In genomic region chr7:99380823-99381663, GRCh38 we compare ENCODE assay signal across 8 cellular contexts. TPM values are rescaled to one million over a fixed set of nuclear protein-coding genes. Genes with fewer than 3 reads are reported as not detected.
DNase-seq lines count a peak whose midpoint lies in the region; ATAC-seq, FAIRE-seq and TF ChIP-seq lines count a peak whose summit lies in the region.

No MANE protein-coding gene starts in this region.

- DNase-seq in GM19239 (ENCODE audit: insufficient read length, low spot score) (peak; percentile 75), esophagus muscularis mucosa (ENCODE audit: extremely low spot score) (no peak), spleen (peak; percentile 94), RKO (ENCODE audit: low spot score) (no peak), GOT3 (lab: John Stamatoyannopoulos, UW) (no peak), NCI-H2196 treated with DMSO at 0.1 percent for 48 hours (lab: John Stamatoyannopoulos, UW; ENCODE audit: unreplicated experiment) (no peak)
- DNase-seq in activated CD8-positive, alpha-beta T cell treated with anti-CD3 and anti-CD28 coated beads for 36 hours: peak; percentile 97

- H3K9me3 ChIP-seq in esophagus muscularis mucosa (no peaks in the 10 kb centered on the region), spleen (no peaks in the 10 kb centered on the region)

- no peak for FAIRE-seq in GM19239 (lab: Jason Lieb, UNC)

- TF ChIP-seq EP300 in esophagus muscularis mucosa (IDR thresholded peaks at IDR 0.05): no peak

- H3K4me1 ChIP-seq in esophagus muscularis mucosa (peaks cover 42 to 52% (median 46%) of the 10 kb centered on the region in 4 donors), spleen (peaks cover 52 to 100% (median 97%) of the 10 kb centered on the region in 6 donors)

- H3K4me3 ChIP-seq in esophagus muscularis mucosa: peak overlapping the region; percentile 7 to 44 (median 19)
- peak overlapping the region in 7 of 8 donors; percentile 26 to 59 (median 35) for H3K4me3 ChIP-seq in spleen

- peaks cover 61% of the 10 kb centered on the region for H3K4me1 Mint-ChIP-seq in activated CD8-positive, alpha-beta T cell treated with anti-CD3 and anti-CD28 coated beads for 36 hours (ENCODE audit: low read depth)

- 68% methylated on average over 10 of the region's 16 CpGs for WGBS in esophagus muscularis mucosa
- 32 to 49% (median 41%) methylated on average over 13 to 16 of the region's 16 CpGs for WGBS in spleen, 5 donors

- POLR2A ChIA-PET in activated CD8-positive, alpha-beta T cell treated with anti-CD3 and anti-CD28 coated beads for 36 hours (lab: Charles Lee): interaction anchor here (0.5 to 2.8 kb wide), 8 partner anchors 8 to 119 kb away, joined by 3 to 15 read pairs (median 4); partner anchors contain the start of genes BUD31, CPSF4, PDAP1 and PTCD1

- peak overlapping the region; percentile 75 for H3K4me3 Mint-ChIP-seq in activated CD8-positive, alpha-beta T cell treated with anti-CD3 and anti-CD28 coated beads for 36 hours

- intact Hi-C loops in activated CD8-positive, alpha-beta T cell treated with anti-CD3 and anti-CD28 coated beads for 36 hours (cut with micrococcal nuclease): no loop called here
- intact Hi-C loops in esophagus muscularis mucosa (cut with DNase I): no loop called here
- intact Hi-C loops in spleen (cut with DNase I; ENCODE audit: low total_unique reads): no loop called here

- CTCF ChIA-PET in activated CD8-positive, alpha-beta T cell treated with anti-CD3 and anti-CD28 coated beads for 36 hours (lab: Charles Lee): interaction anchor here (0.7 to 1.1 kb wide), 2 partner anchors 12 to 28 kb away, joined by 3 to 4 read pairs; partner anchors contain the start of genes BUD31 and PDAP1

- peak overlapping the region; percentile 93 for H3K27ac Mint-ChIP-seq in activated CD8-positive, alpha-beta T cell treated with anti-CD3 and anti-CD28 coated beads for 36 hours

- H3K36me3 ChIP-seq in esophagus muscularis mucosa (peaks cover 3 to 33% (median 31%) of the 10 kb centered on the region in 4 donors), spleen (peaks cover 0 to 82% (median 26%) of the 10 kb centered on the region in 6 donors)

- peaks cover 53% of the 10 kb centered on the region for H3K36me3 Mint-ChIP-seq in activated CD8-positive, alpha-beta T cell treated with anti-CD3 and anti-CD28 coated beads for 36 hours (ENCODE audit: low read depth)

- no peak for TF ChIP-seq CTCF in activated CD8-positive, alpha-beta T cell treated with anti-CD3 and anti-CD28 coated beads for 36 hours (IDR thresholded peaks at IDR 0.05)
- TF ChIP-seq CTCF in esophagus muscularis mucosa (IDR thresholded peaks at IDR 0.05) (no peak), spleen (IDR thresholded peaks at IDR 0.05 in 8 of 11, conservative IDR thresholded peaks at IDR 0.05 in 3 of 11) (peak in 1 of 11 experiments; percentile 14)

- H3K27me3 ChIP-seq in esophagus muscularis mucosa: no peaks in the 10 kb centered on the region
- H3K27me3 ChIP-seq in spleen (replicated peaks in 1 of 7): no peaks in the 10 kb centered on the region

- H3K27me3 Mint-ChIP-seq in activated CD8-positive, alpha-beta T cell treated with anti-CD3 and anti-CD28 coated beads for 36 hours: no peaks in the 10 kb centered on the region

- ATAC-seq in HG03342 (IDR thresholded peaks at IDR 0.05; ENCODE audit: unreplicated experiment): peak; percentile 70
- ATAC-seq in activated CD8-positive, alpha-beta T cell treated with anti-CD3 and anti-CD28 coated beads for 36 hours: peak; percentile 90

- no peaks in the 10 kb centered on the region for H3K9me3 Mint-ChIP-seq in activated CD8-positive, alpha-beta T cell treated with anti-CD3 and anti-CD28 coated beads for 36 hours

- peak overlapping the region; percentile 77 to 90 (median 86) for H3K27ac ChIP-seq in esophagus muscularis mucosa (replicated peaks in 1 of 4)
- H3K27ac ChIP-seq in spleen: peak overlapping the region; percentile 88 to 99 (median 94)

- no peak for TF ChIP-seq POLR2A in esophagus muscularis mucosa (IDR thresholded peaks at IDR 0.05; ENCODE audit: low read depth)
- no peak for TF ChIP-seq POLR2A in spleen (IDR thresholded peaks at IDR 0.05)

RNA-seq across cellular contexts. Expression of gene ARPC1B, which starts 6.5 kb away (rescaled TPM):
- total RNA-seq in activated CD8-positive, alpha-beta T cell treated with anti-CD3 and anti-CD28 coated beads for 36 hours: 100 to 1,000 TPM; 304 to 307 TPM
- total RNA-seq in esophagus muscularis mucosa: 100 to 1,000 TPM; 101 to 153 (median 134) TPM
- total RNA-seq in spleen: 100 to 1,000 TPM; 302 to 758 (median 363) TPM
- 100 to 1,000 TPM; 348 to 537 (median 472) TPM for polyA plus RNA-seq in spleen

RNA-seq across cellular contexts. Expression of gene PDAP1, which starts 27.4 kb away (rescaled TPM):
- 100 to 1,000 TPM; 160 TPM for total RNA-seq in activated CD8-positive, alpha-beta T cell treated with anti-CD3 and anti-CD28 coated beads for 36 hours
- total RNA-seq in esophagus muscularis mucosa (100 to 1,000 TPM in 2 of 4 donors, 10 to 100 TPM in 2; 85.9 to 116 (median 99.9) TPM), spleen (10 to 100 TPM; 28.1 to 57.2 (median 52.8) TPM)
- 100 to 1,000 TPM in 2 of 3 donors, 10 to 100 TPM in 1; 83.4 to 117 (median 108) TPM for polyA plus RNA-seq in spleen

RNA-seq across cellular contexts. Expression of gene BUD31, which starts 27.7 kb away (rescaled TPM):
- 100 to 1,000 TPM; 118 to 124 TPM for total RNA-seq in activated CD8-positive, alpha-beta T cell treated with anti-CD3 and anti-CD28 coated beads for 36 hours
- total RNA-seq in esophagus muscularis mucosa: 10 to 100 TPM; 61.8 to 82.0 (median 66.2) TPM
- total RNA-seq in spleen: 10 to 100 TPM; 48.4 to 72.7 (median 65.7) TPM
- 100 to 1,000 TPM in 2 of 3 donors, 10 to 100 TPM in 1; 98.7 to 124 (median 112) TPM for polyA plus RNA-seq in spleen

RNA-seq across cellular contexts. Expression of gene ARPC1A, which starts 55.3 kb away (rescaled TPM):
- total RNA-seq in activated CD8-positive, alpha-beta T cell treated with anti-CD3 and anti-CD28 coated beads for 36 hours: 10 to 100 TPM; 45.4 to 45.8 TPM
- total RNA-seq in esophagus muscularis mucosa (100 to 1,000 TPM in 2 of 4 donors, 10 to 100 TPM in 2; 83.1 to 105 (median 99.8) TPM), spleen (100 to 1,000 TPM in 2 of 7 donors, 10 to 100 TPM in 5; 64.5 to 105 (median 91.6) TPM)
- polyA plus RNA-seq in spleen: 100 to 1,000 TPM in 1 of 3 donors, 10 to 100 TPM in 2; 65.5 to 124 (median 71.7) TPM

RNA-seq across cellular contexts. Expression of gene PTCD1, which starts 57.6 kb away (rescaled TPM):
- total RNA-seq in activated CD8-positive, alpha-beta T cell treated with anti-CD3 and anti-CD28 coated beads for 36 hours: 1 to 10 TPM; 7.2 to 8.2 TPM
- total RNA-seq in esophagus muscularis mucosa (10 to 100 TPM in 1 of 4 donors, 1 to 10 TPM in 3; 5.3 to 10.2 (median 7.6) TPM), spleen (10 to 100 TPM in 1 of 7 donors, 1 to 10 TPM in 6; 4.0 to 17.5 (median 7.5) TPM)
- 1 to 10 TPM; 2.1 to 4.4 (median 3.2) TPM for polyA plus RNA-seq in spleen

Comparison
In these comparisons a context has a peak if more than half of its experiments do, and no peak if none do; other contexts are left out.
1. DNase-seq: peak in GM19239 (single experiment), activated CD8-positive, alpha-beta T cell treated with anti-CD3 and anti-CD28 coated beads for 36 hours (single experiment) and spleen (single experiment); none in esophagus muscularis mucosa (single experiment), RKO (single experiment), GOT3 (single experiment) and NCI-H2196 treated with DMSO at 0.1 percent for 48 hours (single experiment).